In the genomic region with DNA sequence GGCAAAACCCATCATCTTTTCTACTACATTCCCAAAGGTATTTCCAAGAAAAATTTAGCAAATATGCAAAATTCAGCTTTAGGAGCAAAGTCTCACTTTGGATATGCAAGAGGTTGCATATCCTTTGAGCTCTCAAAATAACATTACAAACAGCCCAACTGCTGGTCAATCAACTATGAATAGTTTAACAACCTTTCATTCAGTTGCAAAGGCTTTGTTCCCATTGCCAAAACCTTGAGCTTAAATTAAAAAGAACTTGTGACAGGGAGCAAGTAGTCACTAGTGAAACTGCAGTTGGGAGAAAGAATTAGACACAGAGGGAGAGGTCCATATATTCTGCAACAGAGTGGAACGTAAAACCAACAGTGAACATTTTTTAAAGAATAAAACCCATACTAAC, we compare ENCODE assay signal across 21 cellular contexts. TPM values are rescaled to one million over a fixed set of nuclear protein-coding genes. Genes with fewer than 3 reads are reported as not detected.
A peak's percentile ranks its signal among the peaks of the same experiment; 100 is the strongest.
DNase-seq lines count a peak whose midpoint lies in the region; ATAC-seq, FAIRE-seq and TF ChIP-seq lines count a peak whose summit lies in the region.
"Had no signal": no experiment of that assay in that cellular context is flagged by ENCODE, and none has a peak within 500 bp of the region (broad histone marks: within the 10 kb centered on the region; RNA-seq: fewer than 3 reads in every experiment).

No MANE protein-coding gene starts in this region.

- peaks cover 95% of the 10 kb centered on the region for H3K79me2 ChIP-seq in DOHH2 (ENCODE audit: control insufficient read depth, low read length)
- H3K79me2 ChIP-seq in H1 (ENCODE audit: control insufficient read depth in 1 of 2, insufficient read depth in 2 of 2, low read length in 2 of 2): peaks cover 14 to 94% of the 10 kb centered on the region in 2 experiments
- peaks cover 97% of the 10 kb centered on the region for H3K79me2 ChIP-seq in neural cell (replicated peaks; ENCODE audit: insufficient read depth, low read length)

- CTCF ChIA-PET in H1 (lab: Charles Lee; ENCODE audit: partially characterized antibody): interaction anchor here (0.6 to 1.4 kb wide), 3 partner anchors 11 to 132 kb away, joined by 3 to 4 read pairs (median 3); no protein-coding TSS in a partner anchor

- H4K8ac ChIP-seq in H1 (ENCODE audit: extremely low read depth, insufficient read depth, low read length): no peak overlapping the region

- FAIRE-seq in H1 (lab: Jason Lieb, UNC): peak; percentile 96
- FAIRE-seq: GM12891 had no signal

- no peak overlapping the region for H4K5ac ChIP-seq in H1 (ENCODE audit: insufficient read length, low read depth, low read length)

- peak overlapping the region; percentile 77 for H3K4me3 ChIP-seq in DOHH2 (ENCODE audit: low read length)
- peak overlapping the region in 2 of 4 experiments; percentile 2 to 40; a peak in 4 of 8 replicates for H3K4me3 ChIP-seq in H1 (ENCODE audit: extremely low read depth in 1 of 4, insufficient read depth in 2 of 4, low read depth in 3 of 4, low read length in 4 of 4)
- peak overlapping the region; percentile 75 for H3K4me3 ChIP-seq in neural cell (ENCODE audit: low read length)
- H3K4me3 ChIP-seq in heart left ventricle: no peak overlapping the region
- H3K4me3 ChIP-seq: SJCRH30, suprapubic skin had no signal

- ATAC-seq in GM18870 (IDR thresholded peaks at IDR 0.05; ENCODE audit: unreplicated experiment): no peak
- no peak for ATAC-seq in heart left ventricle
- ATAC-seq: PC-3, sciatic nerve had no signal

- H3K23me2 ChIP-seq in H1 (ENCODE audit: low read depth, low read length): peaks cover 2% of the 10 kb centered on the region

- H3K27ac ChIP-seq in DOHH2 (ENCODE audit: low read depth, low read length): peak overlapping the region; percentile 98
- no peak overlapping the region for H3K27ac ChIP-seq in H1 (ENCODE audit: low read depth, low read length)
- H3K27ac ChIP-seq in neural cell (ENCODE audit: low read length): peak overlapping the region; percentile 93
- H3K27ac ChIP-seq in heart left ventricle: no peak overlapping the region
- H3K27ac ChIP-seq: parathyroid adenoma, SJCRH30, suprapubic skin had no signal

- peaks cover 5% of the 10 kb centered on the region; the same call in 1 of the 2 replicates for H3K36me3 ChIP-seq in DOHH2 (ENCODE audit: control insufficient read depth, low read length)
- H3K36me3 ChIP-seq in H1 (ENCODE audit: control insufficient read depth in 2 of 4, insufficient read depth in 4 of 4, low read length in 3 of 4): no peaks in the 10 kb centered on the region; a peak in 1 of 8 replicates
- H3K36me3 ChIP-seq in neural cell (ENCODE audit: insufficient read depth, low read length): no peaks in the 10 kb centered on the region
- no peaks in the 10 kb centered on the region for H3K36me3 ChIP-seq in heart left ventricle
- H3K36me3 ChIP-seq: SJCRH30, suprapubic skin had no signal

- H2AFZ ChIP-seq in H1 (ENCODE audit: low read length) (no peak overlapping the region), neural cell (ENCODE audit: low read depth, low read length) (no peak overlapping the region)
- H2AFZ ChIP-seq: parathyroid adenoma had no signal

- H3K27me3 ChIP-seq in DOHH2 (ENCODE audit: control insufficient read depth, low read length) (no peaks in the 10 kb centered on the region), H1 (replicated peaks in 1 of 4; ENCODE audit: control insufficient read depth in 3 of 4, extremely low read depth in 1 of 4, insufficient read depth in 3 of 4, low read length in 3 of 4) (no peaks in the 10 kb centered on the region), neural cell (ENCODE audit: insufficient read depth, low read depth, low read length) (no peaks in the 10 kb centered on the region), heart left ventricle (no peaks in the 10 kb centered on the region)
- H3K27me3 ChIP-seq: SJCRH30 had no signal

- no peak overlapping the region; the same call in 1 of the 2 replicates for H2BK12ac ChIP-seq in H1 (ENCODE audit: low read depth, low read length)

- H3K4me1 ChIP-seq in DOHH2 (ENCODE audit: control insufficient read depth, low read length) (peaks cover 100% of the 10 kb centered on the region), H1 (replicated peaks in 1 of 4; ENCODE audit: control insufficient read depth in 3 of 4, insufficient read depth in 4 of 4, low read length in 3 of 4) (peaks cover 9 to 47% (median 31%) of the 10 kb centered on the region in 4 experiments), heart left ventricle (peaks cover 0 to 69% (median 35%) of the 10 kb centered on the region in 12 donors)

- TF ChIP-seq EP300 in H1 (IDR thresholded peaks at IDR 0.05; ENCODE audit: borderline replicate concordance in 1 of 2, low read depth in 2 of 2, low read length in 2 of 2): peak in 1 of 2 experiments; percentile 81; a peak in 1 of 3 replicates
- TF ChIP-seq EP300 in neural cell (conservative IDR thresholded peaks at IDR 0.05; ENCODE audit: poor library complexity, severe bottlenecking): no peak

- no peak for TF ChIP-seq POLR2A in H1 (IDR thresholded peaks at IDR 0.05; ENCODE audit: control extremely low read depth in 1 of 2, low read depth in 2 of 2, low read length in 2 of 2)
- TF ChIP-seq POLR2A in heart left ventricle (IDR thresholded peaks at IDR 0.05): no peak

- H3K9ac ChIP-seq in H1 (replicated peaks in 1 of 4; ENCODE audit: extremely low read depth in 1 of 4, low read depth in 3 of 4, low read length in 3 of 4) (no peak overlapping the region), neural cell (ENCODE audit: low read length) (no peak overlapping the region)
- H3K9ac ChIP-seq: parathyroid adenoma had no signal

- DNase-seq in NCI-H69 (lab: John Stamatoyannopoulos, UW) (peak; percentile 62), H1 (ENCODE audit: low read depth in 1 of 2, low spot score in 2 of 2) (no peak), putamen (ENCODE audit: low spot score) (no peak), heart left ventricle (no peak)
- DNase-seq in activated T-cell treated with anti-CD3 and anti-CD28 coated beads, Interleukin-2, amount 50 U/mL, for 48 hours: no peak
- DNase-seq: activated CD4-positive, alpha-beta T cell treated with anti-CD3 and anti-CD28 coated beads, Interleukin-2, amount 50 U/mL, for 1 hour; activated gamma-delta T cell; CD4-positive, alpha-beta memory T cell; kidney glomerular epithelial cell; MM.1S; naive B cell; NCI-H774; PC-3; SJCRH30 had no signal

- H4K91ac ChIP-seq in H1 (replicated peaks; ENCODE audit: insufficient read length, low read length): no peak overlapping the region

- H2AK5ac ChIP-seq in H1 (ENCODE audit: low read depth, low read length): no peak overlapping the region

- TF ChIP-seq CTCF in DOHH2 (IDR thresholded peaks at IDR 0.05; ENCODE audit: low read depth, low read length, poor library complexity, severe bottlenecking): no peak
- no peak for TF ChIP-seq CTCF in H1 (IDR thresholded peaks at IDR 0.05; ENCODE audit: control extremely low read depth in 1 of 3, insufficient read depth in 1 of 3, low read depth in 1 of 3, low read length in 3 of 3)
- no peak for TF ChIP-seq CTCF in neural cell (IDR thresholded peaks at IDR 0.05; ENCODE audit: poor library complexity, severe bottlenecking)
- TF ChIP-seq CTCF in heart left ventricle (IDR thresholded peaks at IDR 0.05): no peak

- no peak overlapping the region for H2BK120ac ChIP-seq in H1 (replicated peaks; ENCODE audit: low read depth, low read length)

- TF ChIP-seq RAD21 in H1 (IDR thresholded peaks at IDR 0.05 in 1 of 2, conservative IDR thresholded peaks at IDR 0.05 in 1 of 2; ENCODE audit: low read depth in 2 of 2, low read length in 2 of 2) (no peak), neural cell (conservative IDR thresholded peaks at IDR 0.05) (no peak)

- H3K9me3 ChIP-seq in DOHH2 (ENCODE audit: control insufficient read depth, insufficient read depth, low read length) (no peaks in the 10 kb centered on the region), H1 (ENCODE audit: insufficient read depth in 2 of 2, low read depth in 1 of 2, low read length in 1 of 2) (peaks cover 0 to 4% of the 10 kb centered on the region in 2 experiments; a peak in 1 of 4 replicates), neural cell (ENCODE audit: low read length) (no peaks in the 10 kb centered on the region), heart left ventricle (no peaks in the 10 kb centered on the region)
- H3K9me3 ChIP-seq: SJCRH30, suprapubic skin had no signal

- H4K20me1 ChIP-seq in DOHH2 (ENCODE audit: control insufficient read depth, insufficient read depth, low read depth, low read length) (no peaks in the 10 kb centered on the region), H1 (replicated peaks in 1 of 2; ENCODE audit: control insufficient read depth in 1 of 2, insufficient read depth in 2 of 2, low read length in 2 of 2) (peaks cover 3 to 17% of the 10 kb centered on the region in 2 experiments), neural cell (ENCODE audit: insufficient read depth) (no peaks in the 10 kb centered on the region)

- H3K18ac ChIP-seq in H1 (ENCODE audit: extremely low read depth, low read length): no peak overlapping the region; the same call in 1 of the 2 replicates

- 4% methylated on average over 1 of the region's 1 CpG; no CpG with 5 or more reads in 1 of the 2 experiments for WGBS in H1 (ENCODE audit: extremely low coverage in 1 of 2, insufficient coverage in 1 of 2, insufficient read length in 1 of 2, insufficient replicate concordance in 2 of 2, low coverage in 1 of 2, low lambda C conversion rate in 2 of 2, missing lambda C conversion rate in 1 of 2), 2 experiments
- WGBS in heart left ventricle, 4 donors: 90 to 100% (median 98%) methylated on average over 1 of the region's 1 CpG

- H3K14ac ChIP-seq in H1 (ENCODE audit: insufficient read length): no peak overlapping the region

- H3K4me2 ChIP-seq in DOHH2 (ENCODE audit: low read length) (peak overlapping the region; percentile 75), H1 (ENCODE audit: insufficient read depth in 1 of 2, low read depth in 2 of 2, low read length in 2 of 2) (peak overlapping the region; percentile 56 to 64), neural cell (ENCODE audit: low read length) (peak overlapping the region; percentile 79)

- H2BK5ac ChIP-seq in H1 (ENCODE audit: low read depth, low read length): peak overlapping the region; percentile 73; the same call in 1 of the 2 replicates

- POLR2A ChIA-PET in H1 (lab: Charles Lee; ENCODE audit: partially characterized antibody): interaction anchor here (1.3 to 6.5 kb wide), 3 partner anchors 10 to 76 kb away, joined by 4 to 74 read pairs (median 12); no protein-coding TSS in a partner anchor

- intact Hi-C loops in heart left ventricle (cut with DNase I): no loop called here

- H3F3A ChIP-seq in DOHH2 (ENCODE audit: control insufficient read depth, insufficient read depth) (peaks cover 42% of the 10 kb centered on the region), neural cell (ENCODE audit: insufficient read depth, low read length, poor library complexity, severe bottlenecking) (peaks cover 3% of the 10 kb centered on the region)

- H3K9me2 ChIP-seq in DOHH2 (replicated peaks; ENCODE audit: control insufficient read depth, low read length): no peaks in the 10 kb centered on the region
- H3K9me2 ChIP-seq in neural cell (ENCODE audit: insufficient read depth, low read length): no peaks in the 10 kb centered on the region

- no peak overlapping the region for H3K4ac ChIP-seq in H1 (replicated peaks; ENCODE audit: insufficient read length, low read depth, low read length)

- H3K23ac ChIP-seq in H1 (ENCODE audit: insufficient read length): no peak overlapping the region

- no peak overlapping the region for H3K56ac ChIP-seq in H1 (replicated peaks; ENCODE audit: insufficient read length, low read depth, low read length)

- H3K79me1 ChIP-seq in H1 (ENCODE audit: low read depth, low read length): no peaks in the 10 kb centered on the region

- H2BK15ac ChIP-seq in H1 (ENCODE audit: low read length): no peak overlapping the region

- H2BK20ac ChIP-seq in H1 (ENCODE audit: low read length): no peak overlapping the region

RNA-seq across cellular contexts. Expression of a gene that starts 8.8 kb away (rescaled TPM):
- total RNA-seq in H1 (2021; fragmentation: NEBNext Ultra II Directional; extraction: Animal tissue kit (Norgen Biotek cat#: 25700)): 40.4 and 40.8 TPM in 2 replicates
- polyA plus RNA-seq in H1 (2011; rRNA removed): 13.3 and 17.2 TPM in 2 replicates
- polyA plus RNA-seq in H1 (2011; cell fraction: cytosol; rRNA removed): 21.6 TPM
- 22.2 TPM for polyA plus RNA-seq in H1 (2011; cell fraction: nucleus; rRNA removed)
- polyA plus RNA-seq in H1 (2012, experiment 1 of 2): 26.7 to 29.8 TPM (median 28.7 TPM) in 4 replicates
- polyA plus RNA-seq in H1 (2012, experiment 2 of 2): 2.2 TPM
- 27.0 TPM for polyA plus RNA-seq in H1 (2013, experiment 1 of 2)
- 23.0 TPM for polyA plus RNA-seq in H1 (2013, experiment 2 of 2)
- 38.1 and 43.4 TPM in 2 replicates for polyA minus RNA-seq in H1 (2011; rRNA and poly(A)+ RNA removed)
- 17.6 TPM for polyA minus RNA-seq in H1 (2011; cell fraction: cytosol; rRNA and poly(A)+ RNA removed)
- 69.6 TPM for polyA minus RNA-seq in H1 (2011; cell fraction: nucleus; rRNA and poly(A)+ RNA removed)
- 32.4 and 39.3 TPM in 2 replicates for polyA plus RNA-seq in neural cell
- 105 and 110 TPM in 2 replicates for polyA minus RNA-seq in neural cell
- 10 to 100 TPM in 6 of 9 donors, 1 to 10 TPM in 3; 8.5 to 26.7 (median 14.2) TPM for total RNA-seq in heart left ventricle
- 1 to 10 TPM; 3.3 to 5.3 TPM for polyA plus RNA-seq in heart left ventricle
- total RNA-seq: CD4-positive, alpha-beta memory T cell had no signal
- polyA plus RNA-seq: CD4-positive, alpha-beta memory T cell had no signal

Comparison
In these comparisons a context has a peak if more than half of its experiments do, and no peak if none do; other contexts are left out.
1. H3K27ac ChIP-seq: peak in DOHH2 (single experiment) and neural cell (single experiment); none in H1 (single experiment) and heart left ventricle (0 of 12).
2. H3K4me3 ChIP-seq: peak in DOHH2 (single experiment) and neural cell (single experiment); none in heart left ventricle (0 of 12).
3. Peak in every context shown above with its lines, with median percentiles within 50 percentile points of each other: H3K4me2 ChIP-seq.